8 cellular contexts compared by ENCODE assay signal in genomic region chr7:2232766-2233520, GRCh38. TPM values are rescaled to one million over a fixed set of nuclear protein-coding genes. Genes with fewer than 3 reads are reported as not detected.
DNase-seq lines count a peak whose midpoint lies in the region; ATAC-seq and TF ChIP-seq lines count a peak whose summit lies in the region.

TSS of gene MAD1L1 (minus strand) at chr7:2232945. CDS start at chr7:2230133, 2,812 bp downstream.

- ATAC-seq in GM19043 (IDR thresholded peaks at IDR 0.05; ENCODE audit: low read depth, unreplicated experiment) = peak; percentile 69
- peak; percentile 80 for ATAC-seq in HG03432 (IDR thresholded peaks at IDR 0.05; ENCODE audit: unreplicated experiment)

- H3K9me3 Mint-ChIP-seq in activated CD4-positive, alpha-beta T cell treated with anti-CD3 and anti-CD28 coated beads, Interleukin-2, amount 10 ng/mL, durations not matched to agents 24 days and 14 days = no peaks in the 10 kb centered on the region

- TF ChIP-seq CTCF in AG10803 (conservative IDR thresholded peaks at IDR 0.05; ENCODE audit: low read length) = no peak
- no peak for TF ChIP-seq CTCF in coronary artery (IDR thresholded peaks at IDR 0.05)

- peaks cover 29% of the 10 kb centered on the region for H3K36me3 Mint-ChIP-seq in activated CD4-positive, alpha-beta T cell treated with anti-CD3 and anti-CD28 coated beads, Interleukin-2, amount 10 ng/mL, durations not matched to agents 24 days and 14 days (ENCODE audit: low read depth)

- peak within 1 kb of the TSS; percentile 88 for H3K4me3 Mint-ChIP-seq in activated CD4-positive, alpha-beta T cell treated with anti-CD3 and anti-CD28 coated beads, Interleukin-2, amount 10 ng/mL, durations not matched to agents 24 days and 14 days

- peak within 1 kb of the TSS; percentile 87 for H3K27ac Mint-ChIP-seq in activated CD4-positive, alpha-beta T cell treated with anti-CD3 and anti-CD28 coated beads, Interleukin-2, amount 10 ng/mL, durations not matched to agents 24 days and 14 days

- H3K4me1 Mint-ChIP-seq in activated CD4-positive, alpha-beta T cell treated with anti-CD3 and anti-CD28 coated beads, Interleukin-2, amount 10 ng/mL, durations not matched to agents 24 days and 14 days = peaks cover 20% of the 10 kb centered on the region

- DNase-seq in AG10803 (ENCODE audit: low read depth) = peak; percentile 86
- DNase-seq in NCI-H524 treated with DMSO at 0.1 percent for 48 hours (lab: John Stamatoyannopoulos, UW) = peak; percentile 29
- DNase-seq in activated CD4-positive, alpha-beta T cell treated with anti-CD3 and anti-CD28 coated beads, Interleukin-2, amount 10 ng/mL, durations not matched to agents 24 days and 14 days = peak; percentile 98
- DNase-seq in coronary artery (ENCODE audit: low spot score) = peak; percentile 91
- peak; percentile 96 for DNase-seq in left kidney (ENCODE audit: low read depth, low spot score)
- peak; percentile 89 for DNase-seq in stimulated activated CD4-positive, alpha-beta T cell treated with anti-CD3 and anti-CD28 coated beads, Interleukin-1b, Interleukin-23, amount 100 ng/mL, for 48 hours

- H3K27ac ChIP-seq in coronary artery = peak within 1 kb of the TSS; percentile 15 to 74

- no peaks in the 10 kb centered on the region for H3K27me3 Mint-ChIP-seq in activated CD4-positive, alpha-beta T cell treated with anti-CD3 and anti-CD28 coated beads, Interleukin-2, amount 10 ng/mL, durations not matched to agents 24 days and 14 days

- intact Hi-C loops in activated CD4-positive, alpha-beta T cell treated with anti-CD3 and anti-CD28 coated beads, Interleukin-2, amount 10 ng/mL, durations not matched to agents 24 days and 14 days (cut with micrococcal nuclease) = loop anchor here (1.0 to 5.0 kb wide), 5 partner anchors 9 to 666 kb away; partner anchors contain the start of genes CHST12, EIF3B, MRM2 and NUDT1

- H3K4me3 ChIP-seq in AG10803 (ENCODE audit: low read length) (peak within 1 kb of the TSS; percentile 81), coronary artery (peak within 1 kb of the TSS; percentile 83)

RNA-seq across cellular contexts. Expression of gene MAD1L1, which starts in this region (rescaled TPM):
- total RNA-seq in activated CD4-positive, alpha-beta T cell treated with anti-CD3 and anti-CD28 coated beads, Interleukin-2, amount 10 ng/mL, durations not matched to agents 24 days and 14 days = 48.3 and 54.0 TPM in 2 replicates

Comparison
In these comparisons a context has a peak if more than half of its experiments do, and no peak if none do; other contexts are left out.
1. Peak in every context shown above with its lines: DNase-seq, ATAC-seq, H3K4me3 ChIP-seq and H3K27ac ChIP-seq.
2. DNase-seq: peak in every context shown above with its lines; median percentile 98 in activated CD4-positive, alpha-beta T cell treated with anti-CD3 and anti-CD28 coated beads, Interleukin-2, amount 10 ng/mL, durations not matched to agents 24 days and 14 days; 96 in left kidney; 91 in coronary artery; 89 in stimulated activated CD4-positive, alpha-beta T cell treated with anti-CD3 and anti-CD28 coated beads, Interleukin-1b, Interleukin-23, amount 100 ng/mL, for 48 hours; 86 in AG10803; 29 in NCI-H524 treated with DMSO at 0.1 percent for 48 hours.